7 cellular contexts compared by ENCODE assay signal in genomic region chr5:31269259-31269658, GRCh38.
"Had no signal": no experiment of that assay in that cellular context is flagged by ENCODE, and none has a peak within 500 bp of the region (broad histone marks: within the 10 kb centered on the region; RNA-seq: fewer than 3 reads in every experiment).

No MANE protein-coding gene starts in this region.

- H3K9me3 Mint-ChIP-seq: GM23338, H9 had no signal

- H3K4me3 ChIP-seq: GM23338, K562 had no signal

- H3K4me3 Mint-ChIP-seq: GM23338, H9 had no signal

- H3K27ac Mint-ChIP-seq: GM23338, H9 had no signal

- H2AFZ ChIP-seq: GM23338 had no signal

- H3K4me2 ChIP-seq: GM23338 had no signal

- FAIRE-seq: H1, H54, K562 had no signal

- ATAC-seq: GM23338, K562 had no signal

- DNase-seq: H9, HCEC 1CT, IMR-90 had no signal
